In genomic region chr2:12694990-12695774, GRCh38 we compare ENCODE assay signal across 1 cellular context.
TF ChIP-seq lines count a peak whose summit lies in the region.

No MANE protein-coding gene starts in this region.

TF ChIP-seq in K562, 482 proteins besides CTCF, POLR2A, EP300 and RAD21 (continued from another document):
- peak; percentile 50 for TF ChIP-seq NFE2 (IDR thresholded peaks at IDR 0.05; ENCODE audit: low read depth)
- TF ChIP-seq NRF1 (conservative IDR thresholded peaks at IDR 0.05 in 1 of 2, IDR thresholded peaks at IDR 0.05 in 1 of 2) = no peak
- peak; percentile 73 for TF ChIP-seq MAFG (tag; conservative IDR thresholded peaks at IDR 0.05)
- TF ChIP-seq PHB2 (IDR thresholded peaks at IDR 0.05; ENCODE audit: low read depth) = no peak
TF ChIP-seq in K562: peak in this region for 14.
